8 cellular contexts compared by ENCODE assay signal in the genomic region with DNA sequence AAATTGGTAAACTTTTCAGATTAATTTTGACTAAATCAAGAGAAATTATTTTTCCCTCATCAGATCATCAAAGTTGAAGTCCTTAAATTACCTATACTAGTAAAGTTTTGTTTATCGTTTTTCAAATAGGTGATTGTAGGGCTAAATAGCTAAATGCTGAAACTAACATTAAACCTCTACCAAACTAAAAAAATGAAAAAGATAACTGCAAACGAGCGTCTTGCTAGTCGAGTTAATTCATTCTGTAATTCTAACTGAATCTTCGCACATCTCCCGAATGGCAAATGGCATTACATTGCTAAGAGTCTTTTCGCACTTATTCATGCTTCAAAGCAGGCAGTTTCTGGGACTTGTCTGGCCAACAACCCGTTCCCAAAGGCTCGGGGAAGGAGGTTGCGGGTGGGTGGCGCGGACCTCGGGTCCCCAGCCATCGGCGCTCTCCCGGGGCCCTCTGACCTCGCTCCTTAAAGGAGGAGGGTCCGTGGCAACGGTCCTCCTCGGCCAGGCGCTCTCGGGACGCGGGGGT. TPM values are rescaled to one million over a fixed set of nuclear protein-coding genes. Genes with fewer than 3 reads are reported as not detected.
DNase-seq lines count a peak whose midpoint lies in the region; ATAC-seq and TF ChIP-seq lines count a peak whose summit lies in the region.

No MANE protein-coding gene starts in this region.

- H3K9me3 ChIP-seq in ascending aorta (no peaks in the 10 kb centered on the region), suprapubic skin (no peaks in the 10 kb centered on the region)

- TF ChIP-seq POLR2A in suprapubic skin (IDR thresholded peaks at IDR 0.05): no peak

- H3K4me1 ChIP-seq in ascending aorta (peaks cover 0 to 7% of the 10 kb centered on the region in 2 donors), suprapubic skin (peaks cover 11% of the 10 kb centered on the region)

- intact Hi-C loops in Right ventricle myocardium superior (cut with DNase I) (loop anchor here (10.0 kb wide), 1 partner anchor 229 kb away; no protein-coding TSS in a partner anchor), cardiac septum (cut with DNase I) (loop anchor here (2.0 to 5.0 kb wide), 3 partner anchors 43 to 266 kb away; a partner anchor contains a TSS), ascending aorta (cut with DNase I) (loop anchor here (5.0 to 10.0 kb wide), 2 partner anchors 266 to 1189 kb away; a partner anchor contains a TSS), posterior vena cava (cut with DNase I) (no loop called here)

- H3K4me3 ChIP-seq in ascending aorta (peak overlapping the region; percentile 82 to 93), kidney epithelial cell (ENCODE audit: low read depth, low read length) (peak overlapping the region; percentile 52), suprapubic skin (peak overlapping the region; percentile 76)

- TF ChIP-seq EP300 in suprapubic skin (IDR thresholded peaks at IDR 0.05): no peak

- H3K36me3 ChIP-seq in ascending aorta (no peaks in the 10 kb centered on the region), kidney epithelial cell (ENCODE audit: control insufficient read depth, insufficient read depth, low read length) (no peaks in the 10 kb centered on the region), suprapubic skin (no peaks in the 10 kb centered on the region)

- WGBS in suprapubic skin: 12% methylated on average over 23 of the region's 24 CpGs

- DNase-seq in Right ventricle myocardium superior (no peak), cardiac septum (ENCODE audit: low spot score) (no peak), ascending aorta (ENCODE audit: low spot score in 2 of 2) (no peak), kidney epithelial cell (ENCODE audit: low read depth) (no peak), suprapubic skin (ENCODE audit: low spot score in 2 of 2) (no peak), GM19240 (ENCODE audit: insufficient read length, low spot score) (no peak), posterior vena cava (ENCODE audit: low spot score) (no peak)
- DNase-seq in stimulated activated CD8-positive, alpha-beta memory T cell treated with anti-CD3 and anti-CD28 coated beads, Interleukin-4, amount 100 ng/mL, for 48 hours: no peak

- H3K27me3 ChIP-seq in ascending aorta: no peaks in the 10 kb centered on the region
- no peaks in the 10 kb centered on the region for H3K27me3 ChIP-seq in kidney epithelial cell (ENCODE audit: control insufficient read depth, insufficient read depth, low read length)
- peaks cover 11% of the 10 kb centered on the region for H3K27me3 ChIP-seq in suprapubic skin

- ATAC-seq in Right ventricle myocardium superior (ENCODE audit: poor library complexity): peak; percentile 28

- H3K27ac ChIP-seq in ascending aorta (peak overlapping the region; percentile 83 to 90), suprapubic skin (peak overlapping the region; percentile 30)

- TF ChIP-seq CTCF in ascending aorta (IDR thresholded peaks at IDR 0.05) (no peak), kidney epithelial cell (IDR thresholded peaks at IDR 0.05; ENCODE audit: insufficient read depth, low read length, poor library complexity, severe bottlenecking) (no peak), suprapubic skin (IDR thresholded peaks at IDR 0.05) (no peak)

RNA-seq across cellular contexts. Expression of a gene that starts 43.8 kb away (rescaled TPM):
- total RNA-seq in Right ventricle myocardium superior (50.1 TPM), cardiac septum (35.1 TPM), ascending aorta (not detected), kidney epithelial cell (0.58 and 0.82 TPM in 2 replicates), suprapubic skin (not detected), posterior vena cava (not detected)

Comparison
In these comparisons a context has a peak if more than half of its experiments do, and no peak if none do; other contexts are left out.
1. RNA of a gene that starts 43.8 kb away (total RNA-seq): 50.1 TPM in Right ventricle myocardium superior (single experiment) and 35.1 TPM in cardiac septum (single experiment); 0.58 to 0.82 TPM in kidney epithelial cell, not detected in posterior vena cava, not detected in suprapubic skin and not detected in ascending aorta (single experiment); every median in the first group is over 10 times any median in the second.
2. intact Hi-C loops: an anchor here in Right ventricle myocardium superior (10.0 kb wide), cardiac septum (2.0 to 5.0 kb wide) and ascending aorta (5.0 to 10.0 kb wide); none called in posterior vena cava.
3. Peak in every context shown above with its lines, with median percentiles within 50 percentile points of each other: H3K4me3 ChIP-seq.